In the genomic region with DNA sequence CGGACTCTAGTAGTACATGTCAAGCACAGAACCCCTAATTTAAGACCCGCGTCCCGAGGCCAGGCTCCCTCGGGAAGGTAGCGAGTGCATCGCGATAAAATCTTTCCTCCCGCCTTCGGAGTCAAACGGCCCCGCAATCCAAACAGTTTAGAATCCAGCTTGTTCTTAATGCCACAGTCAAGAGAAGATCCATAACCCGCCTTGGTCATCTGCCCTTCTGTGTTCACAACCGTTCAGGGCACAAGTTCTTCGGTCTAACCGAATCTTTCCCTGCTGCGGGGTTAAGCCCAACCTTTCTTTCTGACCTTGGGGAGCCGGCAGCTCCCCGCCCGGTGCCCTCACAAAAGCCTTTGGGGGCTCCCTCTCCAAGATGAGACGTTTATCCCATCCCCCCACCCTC, we compare ENCODE assay signal across 8 cellular contexts. TPM values are rescaled to one million over a fixed set of nuclear protein-coding genes. Genes with fewer than 3 reads are reported as not detected.
DNase-seq lines count a peak whose midpoint lies in the region; ATAC-seq and TF ChIP-seq lines count a peak whose summit lies in the region.

No MANE protein-coding gene starts in this region.

- peaks cover 22% of the 10 kb centered on the region for H3K4me1 ChIP-seq in HAP-1

- CTCF ChIA-PET in activated B cell treated with CpG ODN at 0.5 μM for 24 hours (lab: Charles Lee): interaction anchor here (1.2 kb wide), 1 partner anchor 22 kb away, joined by 4 read pairs; no protein-coding TSS in a partner anchor

- TF ChIP-seq CTCF in AG10803 (conservative IDR thresholded peaks at IDR 0.05; ENCODE audit: low read length) (no peak), activated B cell treated with CpG ODN at 0.5 μM for 24 hours (IDR thresholded peaks at IDR 0.05) (no peak), foreskin fibroblast (IDR thresholded peaks at IDR 0.05; ENCODE audit: low read depth, low read length) (no peak)

- in situ Hi-C loops in HAP-1 (cut with MboI; ENCODE audit: low sequenced_read_pairs): loop anchor here (10.0 kb wide), 1 partner anchor 507 kb away; no protein-coding TSS in a partner anchor

- H3K27me3 Mint-ChIP-seq in activated B cell treated with CpG ODN at 0.5 μM for 24 hours: no peaks in the 10 kb centered on the region

- POLR2A ChIA-PET in activated B cell treated with CpG ODN at 0.5 μM for 24 hours (lab: Charles Lee): interaction anchor here (0.6 to 2.7 kb wide), 5 partner anchors 23 to 1510 kb away, joined by 3 to 17 read pairs (median 3); partner anchors contain the start of gene COG1

- no peaks in the 10 kb centered on the region for H3K9me3 Mint-ChIP-seq in activated B cell treated with CpG ODN at 0.5 μM for 24 hours

- peak overlapping the region; percentile 89 for H3K4me3 ChIP-seq in AG10803 (ENCODE audit: low read length)
- peak overlapping the region; percentile 90 for H3K4me3 ChIP-seq in HAP-1
- peak overlapping the region; percentile 97 to 98 for H3K4me3 ChIP-seq in foreskin fibroblast (ENCODE audit: low read depth in 1 of 2, low read length in 2 of 2)

- peaks cover 60% of the 10 kb centered on the region for H3K4me1 Mint-ChIP-seq in activated B cell treated with CpG ODN at 0.5 μM for 24 hours

- intact Hi-C loops in activated B cell treated with CpG ODN at 0.5 μM for 24 hours (cut with micrococcal nuclease): no loop called here
- intact Hi-C loops in posterior vena cava (cut with DNase I): no loop called here

- DNase-seq in AG10803 (ENCODE audit: low read depth): peak; percentile 17
- peak in 1 of 2 experiments; percentile 31 for DNase-seq in HAP-1 (ENCODE audit: low spot score in 2 of 2)
- DNase-seq in activated B cell treated with CpG ODN at 0.5 μM for 24 hours: no peak
- DNase-seq in foreskin fibroblast: peak in 1 of 2 donors; percentile 35
- peak; percentile 50 for DNase-seq in posterior vena cava (ENCODE audit: low spot score)
- no peak for DNase-seq in NCI-H2029 treated with DMSO at 0.1 percent for 48 hours (lab: John Stamatoyannopoulos, UW)
- no peak for DNase-seq in NCI-H1694 (lab: John Stamatoyannopoulos, UW)

- peaks cover 31% of the 10 kb centered on the region for H3K36me3 Mint-ChIP-seq in activated B cell treated with CpG ODN at 0.5 μM for 24 hours (ENCODE audit: low read depth)

- ATAC-seq in activated B cell treated with CpG ODN at 0.5 μM for 24 hours (ENCODE audit: low read depth) (no peak), HG02623 (IDR thresholded peaks at IDR 0.05; ENCODE audit: unreplicated experiment) (no peak)

- no peaks in the 10 kb centered on the region for H3K9me3 ChIP-seq in HAP-1

- no peaks in the 10 kb centered on the region for H3K27me3 ChIP-seq in HAP-1 (ENCODE audit: low read depth)

- peak overlapping the region; percentile 97 for H3K27ac Mint-ChIP-seq in activated B cell treated with CpG ODN at 0.5 μM for 24 hours

- peak overlapping the region; percentile 93 for H3K4me3 Mint-ChIP-seq in activated B cell treated with CpG ODN at 0.5 μM for 24 hours

- H3K36me3 ChIP-seq in HAP-1 (replicated peaks): peaks cover 15% of the 10 kb centered on the region

RNA-seq across cellular contexts. Expression of gene CPSF4L, which starts 30.3 kb away (rescaled TPM):
- not detected in 2 replicates for total RNA-seq in activated B cell treated with CpG ODN at 0.5 μM for 24 hours
- not detected for total RNA-seq in posterior vena cava

RNA-seq across cellular contexts. Expression of gene COG1, which starts 38.5 kb away (rescaled TPM):
- total RNA-seq in activated B cell treated with CpG ODN at 0.5 μM for 24 hours (35.7 and 42.2 TPM in 2 replicates), posterior vena cava (10 to 100 TPM; 28.3 to 37.2 TPM)

Comparison
In these comparisons a context has a peak if more than half of its experiments do, and no peak if none do; other contexts are left out.
1. DNase-seq: peak in AG10803 (single experiment) and posterior vena cava (single experiment); none in activated B cell treated with CpG ODN at 0.5 μM for 24 hours (single experiment), NCI-H2029 treated with DMSO at 0.1 percent for 48 hours (single experiment) and NCI-H1694 (single experiment).
2. Peak in every context shown above with its lines, with median percentiles within 50 percentile points of each other: H3K4me3 ChIP-seq.